22 cellular contexts compared by ENCODE assay signal in genomic region chr11:35376613-35377012, GRCh38. TPM values are rescaled to one million over a fixed set of nuclear protein-coding genes. Genes with fewer than 3 reads are reported as not detected.
"Had no signal": no experiment of that assay in that cellular context is flagged by ENCODE, and none has a peak within 500 bp of the region (broad histone marks: within the 10 kb centered on the region; RNA-seq: fewer than 3 reads in every experiment).

No MANE protein-coding gene starts in this region.

- H3K36me3 Mint-ChIP-seq: activated naive CD4-positive, alpha-beta T cell treated with anti-CD3 and anti-CD28 coated beads, Interleukin-2, amount 50 U/mL, for 24 hours; immature natural killer cell; naive B cell had no signal

- H3K36me3 ChIP-seq: adrenal gland, esophagus squamous epithelium, tibial nerve had no signal

- H3K4me3 Mint-ChIP-seq: activated CD4-positive, alpha-beta T cell treated with anti-CD3 and anti-CD28 coated beads, Interleukin-2, amount 10 ng/mL, durations not matched to agents 7 days and 5 days; activated naive CD4-positive, alpha-beta T cell treated with anti-CD3 and anti-CD28 coated beads, Interleukin-2, amount 50 U/mL, for 24 hours; immature natural killer cell; naive B cell; neural crest cell; stimulated activated naive CD8-positive, alpha-beta T cell treated with anti-CD3 and anti-CD28 coated beads, Interleukin-15, Interleukin-2, amounts not matched to agents 100 ng/mL and 50 ng/mL, for 24 hours; T-helper 1 cell treated with Interleukin-12 subunit alpha and Interleukin-12 subunit beta and Interleukin-4 antibody, amounts not matched to agents 30 μg/mL and 1 μg/mL, for 36 hours had no signal

- DNase-seq: activated CD4-positive, alpha-beta T cell treated with anti-CD3 and anti-CD28 coated beads, Interleukin-2, amount 10 ng/mL, durations not matched to agents 7 days and 5 days; activated CD8-positive, alpha-beta memory T cell treated with anti-CD3 and anti-CD28 coated beads for 24 hours; activated CD8-positive, alpha-beta memory T cell treated with anti-CD3 and anti-CD28 coated beads, Interleukin-2, amount 50 U/mL, for 48 hours; activated effector memory CD4-positive, alpha-beta T cell treated with anti-CD3 and anti-CD28 coated beads, Interleukin-2, amount 50 U/mL, for 16 hours; activated T-cell treated with anti-CD3 and anti-CD28 coated beads, Interleukin-2, amount 50 U/mL, for 48 hours; adrenal gland; cerebellar nuclear complex; cortex of kidney; effector CD4-positive, alpha-beta T cell; esophagus squamous epithelium; immature natural killer cell; left ventricle myocardium superior; naive B cell; psoas muscle; right cardiac atrium had no signal

- H3K4me3 ChIP-seq: adrenal gland, esophagus squamous epithelium, psoas muscle, skin epidermis, tibial nerve had no signal

- H3K27me3 ChIP-seq: adrenal gland, esophagus squamous epithelium, tibial nerve had no signal

- H3K27me3 Mint-ChIP-seq: activated naive CD4-positive, alpha-beta T cell treated with anti-CD3 and anti-CD28 coated beads, Interleukin-2, amount 50 U/mL, for 24 hours; naive B cell; stimulated activated naive CD8-positive, alpha-beta T cell treated with anti-CD3 and anti-CD28 coated beads, Interleukin-15, Interleukin-2, amounts not matched to agents 100 ng/mL and 50 ng/mL, for 24 hours had no signal

- H3K4me1 ChIP-seq: adrenal gland, esophagus squamous epithelium, psoas muscle, tibial nerve had no signal

- H3K9me3 ChIP-seq: adrenal gland, esophagus squamous epithelium, psoas muscle, tibial nerve had no signal

- H3K9me3 Mint-ChIP-seq: activated CD4-positive, alpha-beta T cell treated with anti-CD3 and anti-CD28 coated beads, Interleukin-2, amount 10 ng/mL, durations not matched to agents 7 days and 5 days; activated naive CD4-positive, alpha-beta T cell treated with anti-CD3 and anti-CD28 coated beads, Interleukin-2, amount 50 U/mL, for 24 hours; immature natural killer cell; naive B cell; neural crest cell; stimulated activated naive CD8-positive, alpha-beta T cell treated with anti-CD3 and anti-CD28 coated beads, Interleukin-15, Interleukin-2, amounts not matched to agents 100 ng/mL and 50 ng/mL, for 24 hours; T-helper 1 cell treated with Interleukin-12 subunit alpha and Interleukin-12 subunit beta and Interleukin-4 antibody, amounts not matched to agents 30 μg/mL and 1 μg/mL, for 36 hours had no signal

- H3K27ac ChIP-seq: adrenal gland, esophagus squamous epithelium, psoas muscle, tibial nerve had no signal

- H3K27ac Mint-ChIP-seq: activated CD4-positive, alpha-beta T cell treated with anti-CD3 and anti-CD28 coated beads, Interleukin-2, amount 10 ng/mL, durations not matched to agents 7 days and 5 days; activated naive CD4-positive, alpha-beta T cell treated with anti-CD3 and anti-CD28 coated beads, Interleukin-2, amount 50 U/mL, for 24 hours; immature natural killer cell; stimulated activated naive CD8-positive, alpha-beta T cell treated with anti-CD3 and anti-CD28 coated beads, Interleukin-15, Interleukin-2, amounts not matched to agents 100 ng/mL and 50 ng/mL, for 24 hours; T-helper 1 cell treated with Interleukin-12 subunit alpha and Interleukin-12 subunit beta and Interleukin-4 antibody, amounts not matched to agents 30 μg/mL and 1 μg/mL, for 36 hours had no signal

- H3K4me1 Mint-ChIP-seq: activated CD4-positive, alpha-beta T cell treated with anti-CD3 and anti-CD28 coated beads, Interleukin-2, amount 10 ng/mL, durations not matched to agents 7 days and 5 days; activated naive CD4-positive, alpha-beta T cell treated with anti-CD3 and anti-CD28 coated beads, Interleukin-2, amount 50 U/mL, for 24 hours; neural crest cell had no signal

- ATAC-seq: activated CD4-positive, CD25-positive, alpha-beta regulatory T cell treated with anti-CD3 and anti-CD28 coated beads, Interleukin-2, amount 50 U/mL, for 24 hours; left ventricle myocardium superior; psoas muscle; right cardiac atrium had no signal

RNA-seq across cellular contexts. Expression of gene SLC1A2, which starts 42.7 kb away (rescaled TPM):
- total RNA-seq: activated CD4-positive, alpha-beta T cell treated with anti-CD3 and anti-CD28 coated beads, Interleukin-2, amount 10 ng/mL, durations not matched to agents 7 days and 5 days had no signal
